ENCODE assay signal across 8 cellular contexts in the genomic region with DNA sequence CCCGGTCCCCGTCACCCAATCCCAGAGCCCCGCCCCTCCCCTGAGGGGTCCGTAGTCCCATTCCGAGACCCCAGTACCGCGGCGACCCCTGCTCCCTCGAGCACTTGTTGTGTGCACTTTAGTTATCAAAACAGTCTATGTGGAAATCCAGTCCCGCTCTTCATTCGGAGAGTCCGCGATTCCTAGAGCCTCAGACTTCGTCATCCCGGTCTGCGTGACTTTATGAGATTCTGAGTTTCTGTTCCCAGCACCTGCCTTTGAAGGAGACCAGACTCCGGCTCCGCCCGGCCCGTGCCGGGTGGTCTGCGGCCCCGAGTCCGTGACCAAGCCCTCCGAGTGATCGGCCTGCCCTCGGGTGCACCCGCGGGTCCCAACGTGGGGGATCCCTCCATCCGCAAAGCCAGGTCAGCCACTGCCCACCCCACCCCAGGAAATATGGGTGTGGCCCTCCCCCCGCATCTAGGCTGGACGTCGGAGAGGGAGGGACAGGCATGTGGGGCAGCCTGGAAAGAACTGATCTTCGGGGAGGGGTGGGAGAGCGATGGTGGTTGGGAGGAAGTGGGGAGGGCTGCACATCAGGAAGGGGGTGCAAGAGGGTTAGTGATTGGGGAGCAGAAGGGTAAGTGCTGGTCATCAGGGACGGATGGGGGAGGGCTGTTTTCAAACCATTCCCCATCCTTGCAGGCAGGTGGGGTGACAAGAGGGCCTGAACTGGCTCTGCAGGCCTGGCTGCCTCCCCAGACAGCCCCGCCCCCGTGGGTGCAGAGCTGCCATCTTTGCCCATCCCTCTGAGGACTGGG. TPM values are rescaled to one million over a fixed set of nuclear protein-coding genes. Genes with fewer than 3 reads are reported as not detected.
A peak's percentile ranks its signal among the peaks of the same experiment; 100 is the strongest.
DNase-seq lines count a peak whose midpoint lies in the region; ATAC-seq and TF ChIP-seq lines count a peak whose summit lies in the region.

No MANE protein-coding gene starts in this region.

- H3K4me1 ChIP-seq in body of pancreas = peaks cover 38% of the 10 kb centered on the region
- peaks cover 1% of the 10 kb centered on the region; the same call in 1 of the 2 replicates for H3K4me1 ChIP-seq in iPS DF 6.9 (ENCODE audit: control insufficient read depth, insufficient read depth, low read length)

- H3K27me3 ChIP-seq in body of pancreas (no peaks in the 10 kb centered on the region), iPS DF 6.9 (ENCODE audit: control insufficient read depth, insufficient read depth, low read length) (no peaks in the 10 kb centered on the region)

- intact Hi-C loops in body of pancreas (cut with DNase I) = no loop called here

- H3K36me3 ChIP-seq in body of pancreas (replicated peaks in 1 of 2; ENCODE audit: insufficient read depth in 1 of 2, low read depth in 2 of 2) = peaks cover 3 to 12% of the 10 kb centered on the region in 2 donors
- H3K36me3 ChIP-seq in iPS DF 6.9 (ENCODE audit: control insufficient read depth, insufficient read depth, low read length) = peaks cover 36% of the 10 kb centered on the region

- TF ChIP-seq RAD21 in Ishikawa (IDR thresholded peaks at IDR 0.05; ENCODE audit: low read depth) = no peak

- WGBS in body of pancreas, 2 donors = 2 to 10% methylated on average over 9 to 39 of the region's 39 CpGs
- WGBS in iPS DF 6.9 (ENCODE audit: insufficient coverage, insufficient read length) = no CpG with 5 or more reads among the region's 39 CpGs

- peak overlapping the region; percentile 49 to 61 for H3K4me3 ChIP-seq in body of pancreas
- peak overlapping the region; percentile 91 for H3K4me3 ChIP-seq in iPS DF 6.9 (ENCODE audit: low read length)
- peak overlapping the region; percentile 98 for H3K4me3 ChIP-seq in retinal pigment epithelial cell (ENCODE audit: low read length)

- no peak for TF ChIP-seq POLR2A in body of pancreas (IDR thresholded peaks at IDR 0.05)

- no peak; the same call in 1 of the 2 replicates for TF ChIP-seq EP300 in Ishikawa (IDR thresholded peaks at IDR 0.05; ENCODE audit: borderline replicate concordance)

- H3K9me3 ChIP-seq in body of pancreas = no peaks in the 10 kb centered on the region
- no peaks in the 10 kb centered on the region for H3K9me3 ChIP-seq in iPS DF 6.9 (ENCODE audit: control insufficient read depth, insufficient read depth, low read length)

- no peak for TF ChIP-seq CTCF in body of pancreas (IDR thresholded peaks at IDR 0.05)
- TF ChIP-seq CTCF in retinal pigment epithelial cell (conservative IDR thresholded peaks at IDR 0.05; ENCODE audit: low read depth, low read length) = no peak

- peak; percentile 26 for ATAC-seq in GM21528 (IDR thresholded peaks at IDR 0.05; ENCODE audit: low FRiP score, unreplicated experiment)
- ATAC-seq in body of pancreas = peak; percentile 18
- no peak for ATAC-seq in GM21515 (IDR thresholded peaks at IDR 0.05; ENCODE audit: unreplicated experiment)

- H3K27ac ChIP-seq in body of pancreas = peak overlapping the region; percentile 77 to 90 (median 84)
- no peak overlapping the region for H3K27ac ChIP-seq in iPS DF 6.9 (ENCODE audit: low read length)

- peak; percentile 73 for DNase-seq in COLO829 (ENCODE audit: low spot score)
- peak; percentile 14 for DNase-seq in T-helper 22 cell (ENCODE audit: low read depth)
- DNase-seq in body of pancreas = peak; percentile 34 to 50 (median 44)
- DNase-seq in iPS DF 6.9 (ENCODE audit: low read depth, low spot score) = no peak
- DNase-seq in retinal pigment epithelial cell (ENCODE audit: low read depth) = no peak

TF ChIP-seq in Ishikawa, 13 proteins besides CTCF, POLR2A, EP300 and RAD21:
- TF ChIP-seq ZBTB7A (IDR thresholded peaks at IDR 0.05; ENCODE audit: low read depth) (peak; percentile 75; the same call in 1 of the 2 replicates), NFIC (IDR thresholded peaks at IDR 0.05) (no peak), YY1 (IDR thresholded peaks at IDR 0.05; ENCODE audit: low read depth) (peak; percentile 73), CREB1 (IDR thresholded peaks at IDR 0.05; ENCODE audit: low read depth) (no peak), TEAD4 (IDR thresholded peaks at IDR 0.05) (no peak), FOXM1 (IDR thresholded peaks at IDR 0.05; ENCODE audit: borderline replicate concordance, low read depth) (no peak), TCF12 (IDR thresholded peaks at IDR 0.05; ENCODE audit: low read depth) (no peak), CEBPB (IDR thresholded peaks at IDR 0.05) (no peak), TAF1 (IDR thresholded peaks at IDR 0.05; ENCODE audit: low read depth) (no peak), EGR1 (IDR thresholded peaks at IDR 0.05) (0 out of 2 replicates have a peak, but pooled peaks have one; percentile 4)
- TF ChIP-seq, protein P1, sequence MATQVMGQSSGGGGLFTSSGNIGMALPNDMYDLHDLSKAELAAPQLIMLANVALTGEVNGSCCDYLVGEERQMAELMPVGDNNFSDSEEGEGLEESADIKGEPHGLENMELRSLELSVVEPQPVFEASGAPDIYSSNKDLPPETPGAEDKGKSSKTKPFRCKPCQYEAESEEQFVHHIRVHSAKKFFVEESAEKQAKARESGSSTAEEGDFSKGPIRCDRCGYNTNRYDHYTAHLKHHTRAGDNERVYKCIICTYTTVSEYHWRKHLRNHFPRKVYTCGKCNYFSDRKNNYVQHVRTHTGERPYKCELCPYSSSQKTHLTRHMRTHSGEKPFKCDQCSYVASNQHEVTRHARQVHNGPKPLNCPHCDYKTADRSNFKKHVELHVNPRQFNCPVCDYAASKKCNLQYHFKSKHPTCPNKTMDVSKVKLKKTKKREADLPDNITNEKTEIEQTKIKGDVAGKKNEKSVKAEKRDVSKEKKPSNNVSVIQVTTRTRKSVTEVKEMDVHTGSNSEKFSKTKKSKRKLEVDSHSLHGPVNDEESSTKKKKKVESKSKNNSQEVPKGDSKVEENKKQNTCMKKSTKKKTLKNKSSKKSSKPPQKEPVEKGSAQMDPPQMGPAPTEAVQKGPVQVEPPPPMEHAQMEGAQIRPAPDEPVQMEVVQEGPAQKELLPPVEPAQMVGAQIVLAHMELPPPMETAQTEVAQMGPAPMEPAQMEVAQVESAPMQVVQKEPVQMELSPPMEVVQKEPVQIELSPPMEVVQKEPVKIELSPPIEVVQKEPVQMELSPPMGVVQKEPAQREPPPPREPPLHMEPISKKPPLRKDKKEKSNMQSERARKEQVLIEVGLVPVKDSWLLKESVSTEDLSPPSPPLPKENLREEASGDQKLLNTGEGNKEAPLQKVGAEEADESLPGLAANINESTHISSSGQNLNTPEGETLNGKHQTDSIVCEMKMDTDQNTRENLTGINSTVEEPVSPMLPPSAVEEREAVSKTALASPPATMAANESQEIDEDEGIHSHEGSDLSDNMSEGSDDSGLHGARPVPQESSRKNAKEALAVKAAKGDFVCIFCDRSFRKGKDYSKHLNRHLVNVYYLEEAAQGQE (IDR thresholded peaks at IDR 0.05; ENCODE audit: low read depth) = no peak
- TF ChIP-seq, protein P2, sequence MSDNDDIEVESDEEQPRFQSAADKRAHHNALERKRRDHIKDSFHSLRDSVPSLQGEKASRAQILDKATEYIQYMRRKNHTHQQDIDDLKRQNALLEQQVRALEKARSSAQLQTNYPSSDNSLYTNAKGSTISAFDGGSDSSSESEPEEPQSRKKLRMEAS (IDR thresholded peaks at IDR 0.05) = peak; percentile 69
- TF ChIP-seq, protein P3, sequence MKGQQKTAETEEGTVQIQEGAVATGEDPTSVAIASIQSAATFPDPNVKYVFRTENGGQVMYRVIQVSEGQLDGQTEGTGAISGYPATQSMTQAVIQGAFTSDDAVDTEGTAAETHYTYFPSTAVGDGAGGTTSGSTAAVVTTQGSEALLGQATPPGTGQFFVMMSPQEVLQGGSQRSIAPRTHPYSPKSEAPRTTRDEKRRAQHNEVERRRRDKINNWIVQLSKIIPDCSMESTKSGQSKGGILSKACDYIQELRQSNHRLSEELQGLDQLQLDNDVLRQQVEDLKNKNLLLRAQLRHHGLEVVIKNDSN (IDR thresholded peaks at IDR 0.05) = no peak

RNA-seq across cellular contexts. Expression of a gene that starts 0.6 kb away (rescaled TPM):
- 10 to 100 TPM in 1 of 2 donors, 1 to 10 TPM in 1; 9.6 to 26.0 TPM for total RNA-seq in body of pancreas

RNA-seq across cellular contexts. Expression of a gene that starts 0.7 kb away (rescaled TPM):
- 1,000 to 10,000 TPM in 1 of 2 donors, 100 to 1,000 TPM in 1; 994 to 1,261 TPM for total RNA-seq in body of pancreas

RNA-seq across cellular contexts. Expression of a gene that starts 27.7 kb away (rescaled TPM):
- total RNA-seq in body of pancreas = 10 to 100 TPM in 1 of 2 donors, 1 to 10 TPM in 1; 4.7 to 11.5 TPM

RNA-seq across cellular contexts. Expression of a gene that starts 54.9 kb away (rescaled TPM):
- total RNA-seq in body of pancreas = 10 to 100 TPM; 10.9 to 18.2 TPM

Comparison
In these comparisons a context has a peak if more than half of its experiments do, and no peak if none do; other contexts are left out.
1. DNase-seq: peak in COLO829 (single experiment), T-helper 22 cell (single experiment) and body of pancreas (4 of 4); none in iPS DF 6.9 (single experiment) and retinal pigment epithelial cell (single experiment).
2. Peak in every context shown above with its lines, with median percentiles within 50 percentile points of each other: H3K4me3 ChIP-seq.